ENCODE assay signal across 27 cellular contexts in the genomic region with DNA sequence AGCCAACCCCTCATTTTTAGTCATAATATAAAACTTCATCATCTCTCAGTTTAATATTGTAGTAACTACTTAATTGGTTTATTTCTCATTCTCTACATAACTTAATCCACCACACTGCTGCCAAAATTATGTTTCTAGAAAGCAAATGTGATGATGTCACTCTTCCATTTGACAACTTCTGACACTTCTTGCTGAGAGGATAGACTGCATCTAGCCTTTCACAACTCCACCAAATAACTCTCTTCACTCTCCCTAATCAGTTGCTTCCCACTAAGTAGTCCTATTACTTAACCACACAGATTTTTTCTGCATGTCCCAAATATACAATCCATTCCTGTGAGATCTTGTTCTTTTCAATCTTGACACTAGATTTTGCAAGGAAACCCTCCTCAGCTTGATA.
"Had no signal": no experiment of that assay in that cellular context is flagged by ENCODE, and none has a peak within 500 bp of the region (broad histone marks: within the 10 kb centered on the region; RNA-seq: fewer than 3 reads in every experiment).

No MANE protein-coding gene starts in this region.

- H3K36me3 ChIP-seq: esophagus muscularis mucosa, lower lobe of right lung, neutrophil, pancreas, spleen, tibial artery had no signal

- FAIRE-seq: endothelial cell of umbilical vein, pancreas had no signal

- H3K27ac ChIP-seq: coronary artery, esophagus muscularis mucosa, lower lobe of right lung, neutrophil, pancreas, spleen, testis, tibial artery had no signal

- H3K27me3 ChIP-seq: esophagus muscularis mucosa, neutrophil, pancreas, spleen, testis, tibial artery had no signal

- DNase-seq: dermis blood vessel endothelial cell; effector memory CD4-positive, alpha-beta T cell; foreskin melanocyte; glutamatergic neuron; hypothalamus; immature natural killer cell; islet precursor cell; kidney glomerular epithelial cell; left colon; left ventricle myocardium superior; lower lobe of right lung; naive B cell; pancreas; retina; spleen; stimulated activated CD4-positive, alpha-beta T cell treated with anti-CD3 and anti-CD28 coated beads, Interleukin-4, amount 100 ng/mL, for 4 hours; stimulated activated naive CD8-positive, alpha-beta T cell treated with anti-CD3 and anti-CD28 coated beads, Interleukin-15, Interleukin-2, amounts not matched to agents 100 U/mL and 50 U/mL, for 24 hours; substantia nigra; testis; tibial artery had no signal

- H3K4me1 ChIP-seq: esophagus muscularis mucosa, lower lobe of right lung, pancreas, spleen, testis, tibial artery had no signal

- H3K4me3 ChIP-seq: coronary artery, esophagus muscularis mucosa, lower lobe of right lung, pancreas, spleen, testis, tibial artery had no signal

- ATAC-seq: left colon; left ventricle myocardium superior; lower lobe of right lung; natural killer cell treated with Interleukin-12 subunit alpha and Interleukin-12 subunit beta and Interleukin-15 and Interleukin-18, amount 100 ng/mL, for 72 hours; pancreas; sciatic nerve; stimulated activated memory B cell treated with anti-CD40 and anti-IgM and Interleukin-4, amounts not matched to agents 10 μg/mL and 1 μg/mL and 100 μg/mL, for 72 hours; stimulated activated naive CD8-positive, alpha-beta T cell treated with anti-CD3 and anti-CD28 coated beads, Interleukin-15, Interleukin-2, amounts not matched to agents 100 U/mL and 50 U/mL, for 24 hours had no signal

- H3K9me3 ChIP-seq: neutrophil, pancreas, testis had no signal
